21 cellular contexts compared by ENCODE assay signal in genomic region chr6:100246206-100246605, GRCh38.
A peak's percentile ranks its signal among the peaks of the same experiment; 100 is the strongest.
DNase-seq lines count a peak whose midpoint lies in the region; ATAC-seq, FAIRE-seq and TF ChIP-seq lines count a peak whose summit lies in the region.
"Had no signal": no experiment of that assay in that cellular context is flagged by ENCODE, and none has a peak within 500 bp of the region (broad histone marks: within the 10 kb centered on the region; RNA-seq: fewer than 3 reads in every experiment).

No MANE protein-coding gene starts in this region.

- peak; percentile 26 for DNase-seq in DMS 273 (lab: John Stamatoyannopoulos, UW; ENCODE audit: unreplicated experiment)
- no peak for DNase-seq in DMS 273 treated with DMSO at 0.1 percent for 48 hours (lab: John Stamatoyannopoulos, UW)
- peak; percentile 21 for DNase-seq in RPMI7951 (ENCODE audit: low read depth)
- DNase-seq in glomerular visceral epithelial cell (ENCODE audit: extremely low spot score): peak; percentile 15
- no peak for DNase-seq in DMS53 (lab: John Stamatoyannopoulos, UW)
- no peak for DNase-seq in urothelium cell line (ENCODE audit: low spot score)
- DNase-seq in CD8-positive, alpha-beta T cell: no peak
- no peak for DNase-seq in HPDE6-E6E7 (ENCODE audit: extremely low spot score)
- DNase-seq: COR-L47, HFFc6, NCI-H1092 treated with DMSO at 0.1 percent for 48 hours, NCI-H146, NCI-H2029 treated with DMSO at 0.1 percent for 48 hours, NCI-H510A, NCI-H82, RPMI8226, SHP77 treated with DMSO at 0.1 percent for 48 hours had no signal

- CTCF ChIA-PET in CD8-positive, alpha-beta T cell (lab: Charles Lee): no interaction called here

- H3K4me3 Mint-ChIP-seq in CD8-positive, alpha-beta T cell: no peak overlapping the region
- H3K4me3 Mint-ChIP-seq: HFFc6 had no signal

- TF ChIP-seq CTCF in CD8-positive, alpha-beta T cell (IDR thresholded peaks at IDR 0.05): no peak

- H3K27me3 Mint-ChIP-seq in CD8-positive, alpha-beta T cell (ENCODE audit: low read depth): no peaks in the 10 kb centered on the region

- POLR2A ChIA-PET in CD8-positive, alpha-beta T cell (lab: Charles Lee): no interaction called here

- no peak for ATAC-seq in CD8-positive, alpha-beta T cell

- H3K27me3 ChIP-seq in CD8-positive, alpha-beta T cell (ENCODE audit: insufficient read depth, low read length): no peaks in the 10 kb centered on the region

- no peak for FAIRE-seq in urothelium cell line (lab: Jason Lieb, UNC)
- FAIRE-seq: GM12892, GM18507, H1 had no signal

- H3K36me3 Mint-ChIP-seq in CD8-positive, alpha-beta T cell: no peaks in the 10 kb centered on the region

- no peaks in the 10 kb centered on the region for H3K9me3 ChIP-seq in CD8-positive, alpha-beta T cell (ENCODE audit: low read length)

- no peaks in the 10 kb centered on the region for H3K4me1 ChIP-seq in CD8-positive, alpha-beta T cell (ENCODE audit: insufficient read depth, low read length)

- H3K27ac Mint-ChIP-seq in CD8-positive, alpha-beta T cell: no peak overlapping the region
- H3K27ac Mint-ChIP-seq: HFFc6 had no signal

- no peaks in the 10 kb centered on the region for H3K9me3 Mint-ChIP-seq in CD8-positive, alpha-beta T cell
- H3K9me3 Mint-ChIP-seq: HFFc6 had no signal

- intact Hi-C loops in CD8-positive, alpha-beta T cell (cut with DNase I, micrococcal nuclease): no loop called here

- no peak overlapping the region for H3K27ac ChIP-seq in CD8-positive, alpha-beta T cell (ENCODE audit: low read depth, low read length)
- H3K27ac ChIP-seq: 22Rv1 had no signal

- no peak overlapping the region for H3K4me3 ChIP-seq in CD8-positive, alpha-beta T cell (ENCODE audit: low read depth, low read length)

- H3K36me3 ChIP-seq in CD8-positive, alpha-beta T cell (ENCODE audit: insufficient read depth, low read length): no peaks in the 10 kb centered on the region

- H3K4me1 Mint-ChIP-seq in CD8-positive, alpha-beta T cell (ENCODE audit: low read depth): no peaks in the 10 kb centered on the region

Comparison
In these comparisons a context has a peak if more than half of its experiments do, and no peak if none do; other contexts are left out.
1. DNase-seq: peak in DMS 273 (single experiment), RPMI7951 (single experiment) and glomerular visceral epithelial cell (single experiment); none in DMS 273 treated with DMSO at 0.1 percent for 48 hours (single experiment), DMS53 (single experiment), urothelium cell line (single experiment), CD8-positive, alpha-beta T cell (0 of 7) and HPDE6-E6E7 (single experiment).